Comparison of ENCODE assay signal across 11 cellular contexts in the genomic region with DNA sequence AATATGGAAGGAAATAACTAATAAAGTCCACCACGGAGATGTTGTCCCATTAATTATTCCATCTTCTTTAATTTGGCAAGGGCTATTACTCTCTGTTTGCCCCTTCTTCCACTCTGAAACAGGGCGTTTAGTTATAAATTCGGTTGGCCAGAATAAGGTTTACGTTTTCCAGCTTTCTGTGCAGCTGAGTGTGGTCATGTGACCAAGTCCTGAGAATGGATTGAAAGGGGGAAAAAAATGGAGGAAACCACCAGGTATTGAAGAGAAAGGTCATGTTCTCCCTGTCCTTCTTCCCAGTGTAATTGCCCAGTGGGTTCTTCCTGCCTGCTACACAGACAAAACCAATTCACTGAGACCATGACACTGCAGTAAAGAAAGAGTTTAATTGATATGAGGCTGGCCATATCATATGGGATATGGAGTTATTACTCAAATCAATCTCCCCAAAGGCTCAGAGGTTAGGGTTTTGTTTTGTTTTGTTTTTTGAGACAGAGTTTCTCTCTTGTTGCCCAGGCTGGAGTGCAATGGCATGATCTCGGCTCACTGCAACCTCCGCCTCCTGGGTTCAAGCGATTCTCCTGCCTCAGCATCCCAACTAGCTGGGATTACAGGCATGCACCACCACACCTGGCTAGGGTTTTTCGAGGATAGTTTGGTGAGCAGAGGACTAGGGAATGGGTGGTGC. TPM values are rescaled to one million over a fixed set of nuclear protein-coding genes. Genes with fewer than 3 reads are reported as not detected.
DNase-seq lines count a peak whose midpoint lies in the region; ATAC-seq and TF ChIP-seq lines count a peak whose summit lies in the region.
"Had no signal": no experiment of that assay in that cellular context is flagged by ENCODE, and none has a peak within 500 bp of the region (broad histone marks: within the 10 kb centered on the region; RNA-seq: fewer than 3 reads in every experiment).

No MANE protein-coding gene starts in this region.

- H3K9me3 ChIP-seq in HUES48 (ENCODE audit: control insufficient read depth, insufficient read depth, low read length) = no peaks in the 10 kb centered on the region
- H3K9me3 ChIP-seq in breast epithelium = no peaks in the 10 kb centered on the region
- H3K9me3 ChIP-seq in mesodermal cell (ENCODE audit: control insufficient read depth, low read length) = peaks cover 6% of the 10 kb centered on the region
- no peaks in the 10 kb centered on the region for H3K9me3 ChIP-seq in thoracic aorta

- intact Hi-C loops in breast epithelium (cut with DNase I; ENCODE audit: low total_unique reads) = no loop called here

- TF ChIP-seq POLR2A in breast epithelium (IDR thresholded peaks at IDR 0.05) = no peak

- no peak overlapping the region for H3K27ac Mint-ChIP-seq in activated naive CD4-positive, alpha-beta T cell treated with anti-CD3 and anti-CD28 coated beads, Interleukin-2, amount 50 U/mL, for 72 hours
- H3K27ac Mint-ChIP-seq: CD4-positive, alpha-beta memory T cell; naive thymus-derived CD8-positive, alpha-beta T cell had no signal

- H3K27me3 ChIP-seq in HUES48 (ENCODE audit: control insufficient read depth, insufficient read depth, low read length) = no peaks in the 10 kb centered on the region
- no peaks in the 10 kb centered on the region for H3K27me3 ChIP-seq in breast epithelium
- H3K27me3 ChIP-seq in thoracic aorta (replicated peaks; ENCODE audit: insufficient read depth) = no peaks in the 10 kb centered on the region

- peak overlapping the region; percentile 82 for H3K27ac ChIP-seq in HUES48 (ENCODE audit: low read depth, low read length)
- peak overlapping the region; percentile 90 to 95 for H3K27ac ChIP-seq in breast epithelium
- peak overlapping the region; percentile 100 for H3K27ac ChIP-seq in mesodermal cell (ENCODE audit: low read depth, low read length, severe bottlenecking)
- H3K27ac ChIP-seq in thoracic aorta = peak overlapping the region; percentile 89 to 92

- ATAC-seq in thoracic aorta (ENCODE audit: insufficient number of reproducible peaks, low FRiP score, low read depth) = no peak
- ATAC-seq in HG03571 (IDR thresholded peaks at IDR 0.05; ENCODE audit: unreplicated experiment) = no peak
- no peak for ATAC-seq in activated naive CD4-positive, alpha-beta T cell treated with anti-CD3 and anti-CD28 coated beads, Interleukin-2, amount 50 U/mL, for 72 hours
- ATAC-seq: naive thymus-derived CD8-positive, alpha-beta T cell had no signal

- 94 to 98% methylated on average over 4 to 6 of the region's 8 CpGs for WGBS in mesodermal cell (ENCODE audit: insufficient coverage in 2 of 2), 2 experiments

- H3K9ac ChIP-seq in HUES48 (ENCODE audit: low read depth, low read length) = no peak overlapping the region

- TF ChIP-seq CTCF in breast epithelium (IDR thresholded peaks at IDR 0.05) (no peak), thoracic aorta (IDR thresholded peaks at IDR 0.05) (no peak)

- H3K4me3 ChIP-seq in HUES48 (ENCODE audit: low read depth, low read length) = no peak overlapping the region
- H3K4me3 ChIP-seq in breast epithelium = no peak overlapping the region
- H3K4me3 ChIP-seq in mesodermal cell (ENCODE audit: extremely low read depth, insufficient read depth, low read length, poor library complexity, severe bottlenecking) = no peak overlapping the region
- no peak overlapping the region for H3K4me3 ChIP-seq in thoracic aorta

- H3K36me3 ChIP-seq in HUES48 (ENCODE audit: control insufficient read depth, insufficient read depth, low read length) (no peaks in the 10 kb centered on the region), breast epithelium (no peaks in the 10 kb centered on the region), mesodermal cell (ENCODE audit: control insufficient read depth, insufficient read depth, low read length) (no peaks in the 10 kb centered on the region), thoracic aorta (no peaks in the 10 kb centered on the region)

- H3K9me3 Mint-ChIP-seq in activated naive CD4-positive, alpha-beta T cell treated with anti-CD3 and anti-CD28 coated beads, Interleukin-2, amount 50 U/mL, for 72 hours = peaks cover 3 to 8% of the 10 kb centered on the region in 2 donors
- H3K9me3 Mint-ChIP-seq: CD4-positive, alpha-beta memory T cell; naive thymus-derived CD8-positive, alpha-beta T cell had no signal

- H3K4me1 ChIP-seq in HUES48 (ENCODE audit: control insufficient read depth, insufficient read depth, low read length) (no peaks in the 10 kb centered on the region), breast epithelium (peaks cover 0 to 10% of the 10 kb centered on the region in 2 donors), mesodermal cell (ENCODE audit: control insufficient read depth, insufficient read depth, low read length, poor library complexity, severe bottlenecking) (peaks cover 27% of the 10 kb centered on the region), thoracic aorta (ENCODE audit: control insufficient read depth in 1 of 2, low read depth in 2 of 2) (peaks cover 52 to 66% of the 10 kb centered on the region in 2 donors)

- peaks cover 4 to 16% of the 10 kb centered on the region in 2 donors for H3K36me3 Mint-ChIP-seq in activated naive CD4-positive, alpha-beta T cell treated with anti-CD3 and anti-CD28 coated beads, Interleukin-2, amount 50 U/mL, for 72 hours
- H3K36me3 Mint-ChIP-seq: CD4-positive, alpha-beta memory T cell; naive thymus-derived CD8-positive, alpha-beta T cell had no signal

- no peak for DNase-seq in breast epithelium (ENCODE audit: low spot score in 2 of 2)
- no peak for DNase-seq in thoracic aorta (ENCODE audit: low spot score)
- DNase-seq in amygdala (lab: John Stamatoyannopoulos, UW) = no peak
- no peak for DNase-seq in iPS-NIHi7 (ENCODE audit: extremely low spot score)
- no peak for DNase-seq in activated naive CD4-positive, alpha-beta T cell treated with anti-CD3 and anti-CD28 coated beads, Interleukin-2, amount 50 U/mL, for 72 hours (ENCODE audit: low spot score in 2 of 2)
- DNase-seq: CD4-positive, alpha-beta memory T cell; naive thymus-derived CD8-positive, alpha-beta T cell; NCI-H524 treated with DMSO at 0.1 percent for 48 hours had no signal

RNA-seq across cellular contexts. Expression of gene TBC1D22B, which starts 14.3 kb away (rescaled TPM):
- total RNA-seq in breast epithelium (10 to 100 TPM in 1 of 3 donors, 1 to 10 TPM in 2; 5.8 to 12.4 (median 8.8) TPM), thoracic aorta (10 to 100 TPM in 1 of 2 donors, 1 to 10 TPM in 1; 7.7 to 11.6 TPM)
- 11.2 TPM for polyA plus RNA-seq in mesodermal cell (2013, experiment 1 of 2)
- polyA plus RNA-seq in mesodermal cell (2013, experiment 2 of 2) = 9.9 TPM
- total RNA-seq in activated naive CD4-positive, alpha-beta T cell treated with anti-CD3 and anti-CD28 coated beads, Interleukin-2, amount 50 U/mL, for 72 hours = 10 to 100 TPM; 15.6 to 19.4 TPM

RNA-seq across cellular contexts. Expression of gene TMEM217, which starts 14.7 kb away (rescaled TPM):
- total RNA-seq in breast epithelium (1 to 10 TPM in 1 of 3 donors, under 1 TPM in 1, not detected in 1; 0.66 to 1.0 TPM), thoracic aorta (1 to 10 TPM in 1 of 2 donors, under 1 TPM in 1; 0.41 to 6.2 TPM)
- polyA plus RNA-seq in mesodermal cell (2013, experiment 1 of 2) = 0.92 TPM
- 1.2 TPM for polyA plus RNA-seq in mesodermal cell (2013, experiment 2 of 2)
- 1 to 10 TPM; 2.0 to 9.6 TPM for total RNA-seq in activated naive CD4-positive, alpha-beta T cell treated with anti-CD3 and anti-CD28 coated beads, Interleukin-2, amount 50 U/mL, for 72 hours
